10 cellular contexts compared by ENCODE assay signal in genomic region chr2:188512456-188512855, GRCh38.
DNase-seq lines count a peak whose midpoint lies in the region; ATAC-seq, FAIRE-seq and TF ChIP-seq lines count a peak whose summit lies in the region.
"Had no signal": no experiment of that assay in that cellular context is flagged by ENCODE, and none has a peak within 500 bp of the region (broad histone marks: within the 10 kb centered on the region; RNA-seq: fewer than 3 reads in every experiment).

No MANE protein-coding gene starts in this region.

- H2BK120ac ChIP-seq in mesendoderm (ENCODE audit: low read depth, low read length) = no peak overlapping the region

- no peak overlapping the region for H3K27ac Mint-ChIP-seq in activated T-helper 2 cell treated with anti-CD3 and anti-CD28 coated beads, Interferon-gamma antibody, Interleukin-2, Interleukin-4, amounts not matched to agents 10 μg/mL and 5 μg/mL and 100 μg/mL, durations not matched to agents 14 hours and 24 hours and 36 hours
- H3K27ac Mint-ChIP-seq: naive B cell had no signal

- H3K4me3 ChIP-seq in brain microvascular endothelial cell (ENCODE audit: low read depth, low read length) (no peak overlapping the region), mesendoderm (ENCODE audit: low read length) (no peak overlapping the region)
- H3K4me3 ChIP-seq: SJSA1 had no signal

- no peak overlapping the region for H3K56ac ChIP-seq in mesendoderm (ENCODE audit: low read length)

- no peak overlapping the region for H3K23ac ChIP-seq in mesendoderm (ENCODE audit: low read length)

- DNase-seq in NCI-H226 (peak; percentile 32), brain microvascular endothelial cell (no peak), mesendoderm (peak; percentile 60)
- no peak for DNase-seq in activated CD4-positive, alpha-beta T cell treated with anti-CD3 and anti-CD28 coated beads, Interleukin-2, amount 50 U/mL, for 1 hour
- no peak for DNase-seq in stimulated activated CD4-positive, alpha-beta T cell treated with anti-CD3 and anti-CD28 coated beads, Interleukin-2, amount 100 ng/mL, for 48 hours
- no peak for DNase-seq in activated T-helper 2 cell treated with anti-CD3 and anti-CD28 coated beads, Interferon-gamma antibody, Interleukin-2, Interleukin-4, amounts not matched to agents 10 μg/mL and 5 μg/mL and 100 μg/mL, durations not matched to agents 14 hours and 24 hours and 36 hours (ENCODE audit: low spot score)
- DNase-seq: naive B cell had no signal

- H3K79me1 ChIP-seq in mesendoderm (ENCODE audit: low read length) = no peaks in the 10 kb centered on the region

- no peaks in the 10 kb centered on the region for H3K79me2 ChIP-seq in mesendoderm (ENCODE audit: control insufficient read depth, insufficient read depth, low read length)

- H3K9me3 Mint-ChIP-seq in activated T-helper 2 cell treated with anti-CD3 and anti-CD28 coated beads, Interferon-gamma antibody, Interleukin-2, Interleukin-4, amounts not matched to agents 10 μg/mL and 5 μg/mL and 100 μg/mL, durations not matched to agents 14 hours and 24 hours and 36 hours = no peaks in the 10 kb centered on the region
- H3K9me3 Mint-ChIP-seq: naive B cell had no signal

- no peaks in the 10 kb centered on the region for H3K36me3 Mint-ChIP-seq in activated T-helper 2 cell treated with anti-CD3 and anti-CD28 coated beads, Interferon-gamma antibody, Interleukin-2, Interleukin-4, amounts not matched to agents 10 μg/mL and 5 μg/mL and 100 μg/mL, durations not matched to agents 14 hours and 24 hours and 36 hours (ENCODE audit: low read depth)
- H3K36me3 Mint-ChIP-seq: naive B cell had no signal

- TF ChIP-seq CTCF in brain microvascular endothelial cell (IDR thresholded peaks at IDR 0.05; ENCODE audit: low read depth, low read length, missing control alignments) = peak; percentile 34

- intact Hi-C loops in activated T-helper 2 cell treated with anti-CD3 and anti-CD28 coated beads, Interferon-gamma antibody, Interleukin-2, Interleukin-4, amounts not matched to agents 10 μg/mL and 5 μg/mL and 100 μg/mL, durations not matched to agents 14 hours and 24 hours and 36 hours (cut with micrococcal nuclease) = loop anchor here (5.0 kb wide), 1 partner anchor 1010 kb away; no protein-coding TSS in a partner anchor

- H3K36me3 ChIP-seq in brain microvascular endothelial cell (replicated peaks) (no peaks in the 10 kb centered on the region), mesendoderm (ENCODE audit: control insufficient read depth, insufficient read depth, low read length) (no peaks in the 10 kb centered on the region)

- peaks cover under 1% of the 10 kb centered on the region for H3K4me1 ChIP-seq in mesendoderm (ENCODE audit: control insufficient read depth, low read depth, low read length)
- H3K4me1 ChIP-seq: SJSA1 had no signal

- no peak overlapping the region for H3K27ac ChIP-seq in brain microvascular endothelial cell
- H3K27ac ChIP-seq in mesendoderm (ENCODE audit: low read depth, low read length) = no peak overlapping the region
- H3K27ac ChIP-seq: SJSA1 had no signal

- H2BK5ac ChIP-seq in mesendoderm (ENCODE audit: low read length) = no peak overlapping the region

- H4K5ac ChIP-seq in mesendoderm (ENCODE audit: low read length) = no peak overlapping the region

- peak; percentile 59 for ATAC-seq in HG02610 (IDR thresholded peaks at IDR 0.05; ENCODE audit: unreplicated experiment)

- no peak overlapping the region for H3K9ac ChIP-seq in mesendoderm (ENCODE audit: low read length)

- no peak overlapping the region for H3K4me2 ChIP-seq in mesendoderm (ENCODE audit: low read length)

- H3K4me3 Mint-ChIP-seq in activated T-helper 2 cell treated with anti-CD3 and anti-CD28 coated beads, Interferon-gamma antibody, Interleukin-2, Interleukin-4, amounts not matched to agents 10 μg/mL and 5 μg/mL and 100 μg/mL, durations not matched to agents 14 hours and 24 hours and 36 hours (ENCODE audit: low read depth) = no peak overlapping the region
- H3K4me3 Mint-ChIP-seq: naive B cell had no signal

- H3K4ac ChIP-seq in mesendoderm (ENCODE audit: low read depth, low read length) = no peak overlapping the region

- no peaks in the 10 kb centered on the region for H3K27me3 ChIP-seq in brain microvascular endothelial cell (replicated peaks)
- no peaks in the 10 kb centered on the region for H3K27me3 ChIP-seq in mesendoderm (ENCODE audit: insufficient read depth, low read length, poor library complexity)
- H3K27me3 ChIP-seq: SJSA1 had no signal

- FAIRE-seq in G401.6 (lab: Jason Lieb, UNC) = peak; percentile 98

- H3K27me3 Mint-ChIP-seq in activated T-helper 2 cell treated with anti-CD3 and anti-CD28 coated beads, Interferon-gamma antibody, Interleukin-2, Interleukin-4, amounts not matched to agents 10 μg/mL and 5 μg/mL and 100 μg/mL, durations not matched to agents 14 hours and 24 hours and 36 hours (ENCODE audit: low read depth) = no peaks in the 10 kb centered on the region
- H3K27me3 Mint-ChIP-seq: naive B cell had no signal

- no peak overlapping the region for H2AK5ac ChIP-seq in mesendoderm (ENCODE audit: low read length)

- no peak overlapping the region for H4K8ac ChIP-seq in mesendoderm (ENCODE audit: low read depth, low read length)

- H2BK15ac ChIP-seq in mesendoderm (replicated peaks; ENCODE audit: low read depth) = no peak overlapping the region

- no peak overlapping the region for H3K18ac ChIP-seq in mesendoderm (ENCODE audit: low read length)

- no CpG with 5 or more reads among the region's 2 CpGs for whole genome bisulfite sequencing in mesendoderm (ENCODE audit: extremely low coverage, insufficient coverage, low lambda C conversion rate)

- no peaks in the 10 kb centered on the region for H3K4me1 Mint-ChIP-seq in activated T-helper 2 cell treated with anti-CD3 and anti-CD28 coated beads, Interferon-gamma antibody, Interleukin-2, Interleukin-4, amounts not matched to agents 10 μg/mL and 5 μg/mL and 100 μg/mL, durations not matched to agents 14 hours and 24 hours and 36 hours (ENCODE audit: low read depth)
- H3K4me1 Mint-ChIP-seq: naive B cell had no signal

- in situ Hi-C loops in brain microvascular endothelial cell (cut with HindIII; ENCODE audit: low pct_ligation_motif_present, low sequenced_read_pairs) = no loop called here

Comparison
In these comparisons a context has a peak if more than half of its experiments do, and no peak if none do; other contexts are left out.
1. DNase-seq: peak in NCI-H226 (single experiment) and mesendoderm (single experiment); none in brain microvascular endothelial cell (single experiment), activated CD4-positive, alpha-beta T cell treated with anti-CD3 and anti-CD28 coated beads, Interleukin-2, amount 50 U/mL, for 1 hour (single experiment), stimulated activated CD4-positive, alpha-beta T cell treated with anti-CD3 and anti-CD28 coated beads, Interleukin-2, amount 100 ng/mL, for 48 hours (0 of 2) and activated T-helper 2 cell treated with anti-CD3 and anti-CD28 coated beads, Interferon-gamma antibody, Interleukin-2, Interleukin-4, amounts not matched to agents 10 μg/mL and 5 μg/mL and 100 μg/mL, durations not matched to agents 14 hours and 24 hours and 36 hours (single experiment).